In genomic region chr3:194124221-194124620, GRCh38 we compare ENCODE assay signal across 23 cellular contexts. TPM values are rescaled to one million over a fixed set of nuclear protein-coding genes. Genes with fewer than 3 reads are reported as not detected.
DNase-seq lines count a peak whose midpoint lies in the region; TF ChIP-seq lines count a peak whose summit lies in the region.
"Had no signal": no experiment of that assay in that cellular context is flagged by ENCODE, and none has a peak within 500 bp of the region (broad histone marks: within the 10 kb centered on the region; RNA-seq: fewer than 3 reads in every experiment).

No MANE protein-coding gene starts in this region.

- H3K4me3 Mint-ChIP-seq in type B pancreatic cell: no peak overlapping the region
- H3K4me3 Mint-ChIP-seq: B cell; CD8-positive, alpha-beta memory T cell had no signal

- WGBS in hepatocyte (ENCODE audit: low lambda C conversion rate, missing lambda C conversion rate): 57% methylated on average over 3 of the region's 3 CpGs

- H3K36me3 Mint-ChIP-seq in type B pancreatic cell: no peaks in the 10 kb centered on the region
- H3K36me3 Mint-ChIP-seq: CD8-positive, alpha-beta memory T cell had no signal

- no peaks in the 10 kb centered on the region for H3K9me2 ChIP-seq in hepatocyte (replicated peaks; ENCODE audit: insufficient read depth)
- H3K9me2 ChIP-seq: SK-N-SH had no signal

- intact Hi-C loops in posterior vena cava (cut with DNase I): no loop called here

- no peaks in the 10 kb centered on the region for H3K27me3 Mint-ChIP-seq in type B pancreatic cell

- H3K4me2 ChIP-seq in hepatocyte: peak overlapping the region; percentile 27
- H3K4me2 ChIP-seq: KMS-11, SK-N-SH had no signal

- peaks cover 15% of the 10 kb centered on the region for H3K4me1 ChIP-seq in hepatocyte (ENCODE audit: insufficient read depth)

- no peaks in the 10 kb centered on the region for H3K79me2 ChIP-seq in hepatocyte

- H3K27ac Mint-ChIP-seq in type B pancreatic cell: peak overlapping the region; percentile 57
- H3K27ac Mint-ChIP-seq: B cell; CD8-positive, alpha-beta memory T cell had no signal

- H3K4me3 ChIP-seq in hepatocyte: no peak overlapping the region

- H3K9me3 Mint-ChIP-seq in type B pancreatic cell: peaks cover 4% of the 10 kb centered on the region
- H3K9me3 Mint-ChIP-seq: CD8-positive, alpha-beta memory T cell had no signal

- peak overlapping the region; percentile 64 for H3K27ac ChIP-seq in hepatocyte
- H3K27ac ChIP-seq: 22Rv1, C4-2B, KMS-11 had no signal

- peaks cover 13% of the 10 kb centered on the region for H3K4me1 Mint-ChIP-seq in type B pancreatic cell (ENCODE audit: unreplicated experiment)
- H3K4me1 Mint-ChIP-seq: CD8-positive, alpha-beta memory T cell had no signal

- no peak overlapping the region for H2AFZ ChIP-seq in hepatocyte

- peak; percentile 56 for DNase-seq in DMS53 (lab: John Stamatoyannopoulos, UW)
- no peak for DNase-seq in DMS53 treated with DMSO at 0.1 percent for 48 hours (lab: John Stamatoyannopoulos, UW; ENCODE audit: unreplicated experiment)
- DNase-seq in hepatocyte (ENCODE audit: low spot score): peak; percentile 59
- peak; percentile 6 for DNase-seq in posterior vena cava (ENCODE audit: low spot score)
- no peak for DNase-seq in type B pancreatic cell (ENCODE audit: extremely low spot score, unreplicated experiment)
- no peak for DNase-seq in SIG-M5 (lab: John Stamatoyannopoulos, UW)
- no peak for DNase-seq in NCI-H1436 (lab: John Stamatoyannopoulos, UW)
- no peak for DNase-seq in NCI-H2029 treated with DMSO at 0.1 percent for 48 hours (lab: John Stamatoyannopoulos, UW)
- DNase-seq: CD8-positive, alpha-beta memory T cell; DND-41; HCEC 1CT; IMR-90; MM.1S; NCI-H1694 treated with DMSO at 0.1 percent for 48 hours; NCI-H2227 treated with DMSO at 0.1 percent for 48 hours; NCI-H524 treated with DMSO at 0.1 percent for 48 hours; NCI-H774; SK-N-SH; SW 1271 had no signal

- TF ChIP-seq CTCF in hepatocyte (IDR thresholded peaks at IDR 0.05; ENCODE audit: poor library complexity): no peak
- TF ChIP-seq CTCF in type B pancreatic cell (conservative IDR thresholded peaks at IDR 0.05): no peak

- no peaks in the 10 kb centered on the region for H3K9me3 ChIP-seq in hepatocyte (ENCODE audit: low read depth)
- H3K9me3 ChIP-seq: SK-N-SH had no signal

- no peaks in the 10 kb centered on the region for H4K20me1 ChIP-seq in hepatocyte (ENCODE audit: insufficient read depth, poor library complexity, severe bottlenecking)

- no peaks in the 10 kb centered on the region for H3K36me3 ChIP-seq in hepatocyte (replicated peaks; ENCODE audit: insufficient read depth, low read depth)

- H3K27me3 ChIP-seq in hepatocyte: no peaks in the 10 kb centered on the region

RNA-seq across cellular contexts. Expression of gene HES1, which starts 11.7 kb away (rescaled TPM):
- total RNA-seq in hepatocyte: 132 and 136 TPM in 2 replicates
- 131 and 142 TPM in 2 replicates for polyA plus RNA-seq in hepatocyte
- 10 to 100 TPM; 19.5 to 29.2 TPM for total RNA-seq in posterior vena cava
- 100 and 180 TPM in 2 replicates for total RNA-seq in type B pancreatic cell (ENCODE audit: low replicate concordance)
- total RNA-seq: CD8-positive, alpha-beta memory T cell had no signal
- polyA plus RNA-seq: CD8-positive, alpha-beta memory T cell had no signal

Comparison
In these comparisons a context has a peak if more than half of its experiments do, and no peak if none do; other contexts are left out.
1. DNase-seq: peak in DMS53 (single experiment), hepatocyte (single experiment) and posterior vena cava (single experiment); none in DMS53 treated with DMSO at 0.1 percent for 48 hours (single experiment), type B pancreatic cell (single experiment), SIG-M5 (single experiment), NCI-H1436 (single experiment) and NCI-H2029 treated with DMSO at 0.1 percent for 48 hours (single experiment).